In genomic region chr6:41451039-41451438, GRCh38 we compare ENCODE assay signal across 11 cellular contexts.
DNase-seq lines count a peak whose midpoint lies in the region; ATAC-seq and TF ChIP-seq lines count a peak whose summit lies in the region.
"Had no signal": no experiment of that assay in that cellular context is flagged by ENCODE, and none has a peak within 500 bp of the region (broad histone marks: within the 10 kb centered on the region; RNA-seq: fewer than 3 reads in every experiment).

No MANE protein-coding gene starts in this region.

- no peak overlapping the region for H2BK20ac ChIP-seq in IMR-90 (ENCODE audit: low read depth, low read length)

- peak; percentile 7 for DNase-seq in COLO668 (lab: John Stamatoyannopoulos, UW; ENCODE audit: unreplicated experiment)
- no peak for DNase-seq in IMR-90
- no peak for DNase-seq in coronary artery (ENCODE audit: low spot score)
- DNase-seq in body of pancreas = no peak
- DNase-seq: KBM-7; NCI-H446 treated with DMSO at 0.1 percent for 48 hours; stimulated activated naive CD4-positive, alpha-beta T cell had no signal

- H3K4me3 ChIP-seq in IMR-90 (ENCODE audit: insufficient read depth, low read depth, low read length) (no peak overlapping the region), coronary artery (peak overlapping the region; percentile 45), body of pancreas (no peak overlapping the region)

- no peak overlapping the region for H3K27ac ChIP-seq in IMR-90 (ENCODE audit: insufficient read depth, low read length)
- peak overlapping the region; percentile 77 to 87 for H3K27ac ChIP-seq in coronary artery
- no peak overlapping the region for H3K27ac ChIP-seq in body of pancreas

- 70% methylated on average over 2 of the region's 9 CpGs; no CpG with 5 or more reads in 1 of the 2 experiments for WGBS in IMR-90 (ENCODE audit: extremely low coverage in 2 of 2, insufficient read length in 1 of 2), 2 experiments
- 65 to 68% methylated on average over 8 to 9 of the region's 9 CpGs for WGBS in body of pancreas, 2 donors

- CTCF ChIA-PET in IMR-90 (lab: Yijun Ruan, JAX) = no interaction called here

- no peak overlapping the region for H3K9ac ChIP-seq in IMR-90 (ENCODE audit: low read depth, low read length)

- peaks cover 36% of the 10 kb centered on the region for H3K4me1 Mint-ChIP-seq in nephron

- 0 out of 2 replicates have a peak, but pooled peaks have one; percentile 6 for TF ChIP-seq CTCF in IMR-90 (conservative IDR thresholded peaks at IDR 0.05; ENCODE audit: low read depth, low read length)
- no peak for TF ChIP-seq CTCF in coronary artery (IDR thresholded peaks at IDR 0.05)
- peak in 1 of 3 experiments; percentile 20 for TF ChIP-seq CTCF in nephron (IDR thresholded peaks at IDR 0.05; ENCODE audit: unreplicated experiment in 3 of 3)
- TF ChIP-seq CTCF in body of pancreas (IDR thresholded peaks at IDR 0.05) = no peak

- H3K36me3 ChIP-seq in IMR-90 (ENCODE audit: control insufficient read depth, insufficient read depth, low read length) = no peaks in the 10 kb centered on the region
- no peaks in the 10 kb centered on the region for H3K36me3 ChIP-seq in body of pancreas (replicated peaks in 1 of 2; ENCODE audit: insufficient read depth in 1 of 2, low read depth in 2 of 2)

- no peaks in the 10 kb centered on the region for H3K9me3 Mint-ChIP-seq in nephron

- peak overlapping the region; percentile 67 to 93 (median 77) for H3K27ac Mint-ChIP-seq in nephron

- no peak overlapping the region for H4K5ac ChIP-seq in IMR-90 (ENCODE audit: low read depth, low read length)

- no peak overlapping the region for H2BK15ac ChIP-seq in IMR-90 (ENCODE audit: low read depth, low read length)

- no peak overlapping the region for H3K4ac ChIP-seq in IMR-90 (ENCODE audit: low read depth, low read length)

- H3K36me3 Mint-ChIP-seq in nephron (ENCODE audit: low read depth) = no peaks in the 10 kb centered on the region

- no peak overlapping the region for H4K8ac ChIP-seq in IMR-90 (ENCODE audit: low read depth in 2 of 2, low read length in 2 of 2)

- H3K4me3 Mint-ChIP-seq in nephron = no peak overlapping the region

- H3K9me3 ChIP-seq in IMR-90 (ENCODE audit: control insufficient read depth, insufficient read depth, low read length) = no peaks in the 10 kb centered on the region
- no peaks in the 10 kb centered on the region for H3K9me3 ChIP-seq in body of pancreas

- no peak overlapping the region for H3K18ac ChIP-seq in IMR-90 (ENCODE audit: low read depth, low read length)

- BruUV-seq in IMR-90 (replicated peaks; lab: Mats Ljungman, UMichigan) = no TSS peak

- peaks cover 6% of the 10 kb centered on the region for H3K4me1 ChIP-seq in IMR-90 (ENCODE audit: control insufficient read depth, insufficient read depth, low read length)
- peaks cover 19% of the 10 kb centered on the region for H3K4me1 ChIP-seq in body of pancreas

- POLR2A ChIA-PET in IMR-90 (lab: Charles Lee; ENCODE audit: unreplicated experiment) = no interaction called here

- intact Hi-C loops in IMR-90 (cut with micrococcal nuclease) (no loop called here), body of pancreas (cut with DNase I) (no loop called here)

- H3K14ac ChIP-seq in IMR-90 (replicated peaks; ENCODE audit: low read depth, low read length) = no peak overlapping the region

- no peak for TF ChIP-seq RAD21 in IMR-90 (IDR thresholded peaks at IDR 0.05; ENCODE audit: low read length)

- TF ChIP-seq POLR2A in IMR-90 (IDR thresholded peaks at IDR 0.05; ENCODE audit: low read depth, low read length) (no peak), body of pancreas (IDR thresholded peaks at IDR 0.05) (no peak)

- H3K27me3 ChIP-seq in IMR-90 (ENCODE audit: control insufficient read depth, insufficient read depth, low read length) (peaks cover 47% of the 10 kb centered on the region), body of pancreas (no peaks in the 10 kb centered on the region)

- H2BK120ac ChIP-seq in IMR-90 (ENCODE audit: low read depth, low read length) = no peak overlapping the region

- H3K27me3 Mint-ChIP-seq in nephron (ENCODE audit: low read depth) = peaks cover 26% of the 10 kb centered on the region

- no peak overlapping the region for H3K56ac ChIP-seq in IMR-90 (ENCODE audit: extremely low read depth, insufficient read depth, low read length)

- no peaks in the 10 kb centered on the region for H3K79me1 ChIP-seq in IMR-90 (ENCODE audit: low read depth in 1 of 2, low read length in 2 of 2)

- no peak overlapping the region for H3K4me2 ChIP-seq in IMR-90 (ENCODE audit: low read depth, low read length)

- ATAC-seq in IMR-90 (ENCODE audit: low read depth) = no peak
- ATAC-seq in body of pancreas = no peak
- ATAC-seq in HG03159 (IDR thresholded peaks at IDR 0.05; ENCODE audit: unreplicated experiment) = no peak
- ATAC-seq in GM21526 (IDR thresholded peaks at IDR 0.05; ENCODE audit: low FRiP score, unreplicated experiment) = no peak
- no peak for ATAC-seq in HG03442 (IDR thresholded peaks at IDR 0.05; ENCODE audit: unreplicated experiment)

- dilution Hi-C loops in IMR-90 (cut with HindIII; ENCODE audit: low sequenced_read_pairs, unreplicated experiment) = no loop called here

- no peak overlapping the region for H3K23ac ChIP-seq in IMR-90 (ENCODE audit: low read depth, low read length)

- in situ Hi-C loops in IMR-90 (cut with MboI; ENCODE audit: low sequenced_read_pairs) = no loop called here

- H2BK5ac ChIP-seq in IMR-90 (ENCODE audit: low read depth, low read length, poor library complexity, severe bottlenecking) = no peak overlapping the region

- no peak overlapping the region for H2AK5ac ChIP-seq in IMR-90 (ENCODE audit: low read depth, low read length)

- no peaks in the 10 kb centered on the region for H4K20me1 ChIP-seq in IMR-90 (ENCODE audit: insufficient read depth, low read length)

- peak overlapping the region; percentile 23 for H2AFZ ChIP-seq in IMR-90 (replicated peaks; ENCODE audit: low read length, poor library complexity)

- H4K91ac ChIP-seq in IMR-90 (ENCODE audit: insufficient read depth, low read depth, low read length) = no peak overlapping the region

- peaks cover 5% of the 10 kb centered on the region for H3K9me1 ChIP-seq in IMR-90 (ENCODE audit: insufficient read depth, low read length)

- H2AK9ac ChIP-seq in IMR-90 (replicated peaks; ENCODE audit: low read depth, low read length, poor library complexity) = no peak overlapping the region

TF ChIP-seq in IMR-90, 13 proteins besides CTCF, POLR2A, EP300 and RAD21:
- TF ChIP-seq RCOR1 (IDR thresholded peaks at IDR 0.05; ENCODE audit: insufficient replicate concordance, low read length) (no peak), FOS (IDR thresholded peaks at IDR 0.05; ENCODE audit: low read depth, low read length) (no peak), MAFK (IDR thresholded peaks at IDR 0.05; ENCODE audit: low read depth, low read length) (no peak)
TF ChIP-seq in IMR-90: peak in this region for 0.

Comparison
In these comparisons a context has a peak if more than half of its experiments do, and no peak if none do; other contexts are left out.
1. H3K27ac ChIP-seq: peak in coronary artery (2 of 2); none in IMR-90 (single experiment) and body of pancreas (0 of 4).